23 cellular contexts compared by ENCODE assay signal in genomic region chr11:8105666-8106065, GRCh38. TPM values are rescaled to one million over a fixed set of nuclear protein-coding genes. Genes with fewer than 3 reads are reported as not detected.
"Had no signal": no experiment of that assay in that cellular context is flagged by ENCODE, and none has a peak within 500 bp of the region (broad histone marks: within the 10 kb centered on the region; RNA-seq: fewer than 3 reads in every experiment).

No MANE protein-coding gene starts in this region.

- H3K4me3 Mint-ChIP-seq: activated CD4-positive, alpha-beta memory T cell treated with anti-CD3 and anti-CD28 coated beads for 36 hours; activated CD4-positive, alpha-beta T cell treated with anti-CD3 and anti-CD28 coated beads, Interleukin-2, amount 10 ng/mL, durations not matched to agents 7 days and 5 days; activated naive CD4-positive, alpha-beta T cell treated with anti-CD3 and anti-CD28 coated beads, Interleukin-2, amount 10 ng/mL, durations not matched to agents 7 days and 5 days; central memory CD8-positive, alpha-beta T cell had no signal

- H3K27me3 ChIP-seq: ascending aorta, body of pancreas had no signal

- H3K27ac ChIP-seq: ascending aorta, body of pancreas had no signal

- H3K9me3 ChIP-seq: ascending aorta, body of pancreas had no signal

- H3K4me1 Mint-ChIP-seq: activated CD4-positive, alpha-beta T cell treated with anti-CD3 and anti-CD28 coated beads, Interleukin-2, amount 10 ng/mL, durations not matched to agents 7 days and 5 days; activated naive CD4-positive, alpha-beta T cell treated with anti-CD3 and anti-CD28 coated beads, Interleukin-2, amount 10 ng/mL, durations not matched to agents 7 days and 5 days; central memory CD8-positive, alpha-beta T cell had no signal

- H3K9me3 Mint-ChIP-seq: activated CD4-positive, alpha-beta memory T cell treated with anti-CD3 and anti-CD28 coated beads for 36 hours; activated CD4-positive, alpha-beta T cell treated with anti-CD3 and anti-CD28 coated beads, Interleukin-2, amount 10 ng/mL, durations not matched to agents 7 days and 5 days; activated naive CD4-positive, alpha-beta T cell treated with anti-CD3 and anti-CD28 coated beads, Interleukin-2, amount 10 ng/mL, durations not matched to agents 7 days and 5 days; activated T-helper 2 cell treated with anti-CD3 and anti-CD28 coated beads, Interferon-gamma antibody, Interleukin-2, Interleukin-4, amounts not matched to agents 10 μg/mL and 5 μg/mL and 100 μg/mL, durations not matched to agents 14 hours and 24 hours and 36 hours; central memory CD8-positive, alpha-beta T cell had no signal

- H3K4me1 ChIP-seq: ascending aorta, body of pancreas had no signal

- DNase-seq: activated CD4-positive, alpha-beta memory T cell treated with anti-CD3 and anti-CD28 coated beads for 36 hours; activated CD4-positive, alpha-beta T cell treated with anti-CD3 and anti-CD28 coated beads, Interleukin-2, amount 10 ng/mL, durations not matched to agents 7 days and 5 days; activated CD4-positive, CD25-positive, alpha-beta regulatory T cell; activated CD8-positive, alpha-beta memory T cell treated with anti-CD3 and anti-CD28 coated beads for 24 hours; activated gamma-delta T cell treated with Interleukin-2 at 50 U/mL for 16 hours; activated naive CD4-positive, alpha-beta T cell treated with anti-CD3 and anti-CD28 coated beads, Interleukin-2, amount 10 ng/mL, durations not matched to agents 7 days and 5 days; activated T-cell treated with anti-CD3 and anti-CD28 coated beads, Interleukin-2, amount 50 U/mL, for 48 hours; body of pancreas; Karpas-422; NCI-H1105 treated with DMSO at 0.1 percent for 48 hours; NCI-H1436 treated with DMSO at 0.1 percent for 48 hours; NCI-H187; NCI-H2081; NCI-H446; NCI-H524; PC-3; SIG-M5; T-helper 2 cell; T1000 had no signal

- H3K27me3 Mint-ChIP-seq: activated CD4-positive, alpha-beta memory T cell treated with anti-CD3 and anti-CD28 coated beads for 36 hours; activated CD4-positive, alpha-beta T cell treated with anti-CD3 and anti-CD28 coated beads, Interleukin-2, amount 10 ng/mL, durations not matched to agents 7 days and 5 days; activated naive CD4-positive, alpha-beta T cell treated with anti-CD3 and anti-CD28 coated beads, Interleukin-2, amount 10 ng/mL, durations not matched to agents 7 days and 5 days; central memory CD8-positive, alpha-beta T cell had no signal

- H3K4me3 ChIP-seq: ascending aorta, body of pancreas, K562 had no signal

- H3K27ac Mint-ChIP-seq: activated CD4-positive, alpha-beta memory T cell treated with anti-CD3 and anti-CD28 coated beads for 36 hours; activated CD4-positive, alpha-beta T cell treated with anti-CD3 and anti-CD28 coated beads, Interleukin-2, amount 10 ng/mL, durations not matched to agents 7 days and 5 days; activated naive CD4-positive, alpha-beta T cell treated with anti-CD3 and anti-CD28 coated beads, Interleukin-2, amount 10 ng/mL, durations not matched to agents 7 days and 5 days; activated T-helper 2 cell treated with anti-CD3 and anti-CD28 coated beads, Interferon-gamma antibody, Interleukin-2, Interleukin-4, amounts not matched to agents 10 μg/mL and 5 μg/mL and 100 μg/mL, durations not matched to agents 14 hours and 24 hours and 36 hours had no signal

- H3K36me3 Mint-ChIP-seq: activated CD4-positive, alpha-beta memory T cell treated with anti-CD3 and anti-CD28 coated beads for 36 hours; activated naive CD4-positive, alpha-beta T cell treated with anti-CD3 and anti-CD28 coated beads, Interleukin-2, amount 10 ng/mL, durations not matched to agents 7 days and 5 days had no signal

RNA-seq across cellular contexts. Expression of gene TUB, which starts 24.7 kb away (rescaled TPM):
- total RNA-seq: K562 had no signal
